Comparison of ENCODE assay signal across 1 cellular context in the genomic region with DNA sequence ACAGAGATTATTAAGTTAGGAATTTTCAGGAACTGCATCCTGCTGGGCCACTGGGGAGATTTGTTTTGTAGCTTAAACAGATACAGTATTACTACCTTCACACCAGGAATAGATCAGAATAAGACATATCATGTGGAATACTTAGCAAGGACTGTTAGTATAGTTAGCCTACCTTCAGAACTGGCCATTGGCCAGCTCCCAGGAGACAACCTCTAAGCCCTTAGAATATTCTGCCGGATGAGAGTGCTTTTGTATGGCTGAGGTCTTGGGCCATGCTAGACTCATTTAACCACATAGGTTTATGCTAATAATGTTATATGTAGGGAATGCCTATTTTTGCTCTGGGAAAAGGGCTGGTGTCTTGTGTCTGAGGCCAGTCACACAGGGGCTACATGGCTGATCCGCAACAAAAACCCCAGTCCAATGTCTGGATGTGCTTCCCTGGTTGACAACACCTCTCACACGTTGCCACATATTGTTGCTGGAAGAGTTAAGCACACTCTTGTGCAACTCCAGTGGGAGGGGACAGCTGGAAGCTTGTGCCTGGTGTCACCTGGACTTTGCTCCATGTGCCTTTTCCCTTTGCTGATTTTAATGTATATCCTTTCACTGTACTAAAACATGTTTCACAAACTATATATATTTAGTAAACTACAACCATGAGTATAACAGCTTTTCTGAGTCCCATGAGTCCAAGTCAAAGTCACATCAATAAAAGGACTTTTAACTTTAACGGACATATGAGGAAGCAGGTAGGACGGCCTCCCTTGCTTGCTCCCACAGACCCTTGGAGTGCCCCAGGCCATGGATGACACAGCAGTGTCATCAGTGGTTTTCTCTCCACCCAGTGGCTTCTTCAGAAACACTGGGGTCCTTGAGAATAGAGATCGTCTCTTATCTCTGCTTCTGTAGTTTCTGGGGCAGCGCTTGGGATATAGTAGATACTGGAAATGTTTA.
TF ChIP-seq lines count a peak whose summit lies in the region.

No MANE protein-coding gene starts in this region.

TF ChIP-seq in HepG2, 621 proteins besides CTCF, POLR2A, EP300 and RAD21 (continued from another document and continues in another):
- TF ChIP-seq, protein P1, sequence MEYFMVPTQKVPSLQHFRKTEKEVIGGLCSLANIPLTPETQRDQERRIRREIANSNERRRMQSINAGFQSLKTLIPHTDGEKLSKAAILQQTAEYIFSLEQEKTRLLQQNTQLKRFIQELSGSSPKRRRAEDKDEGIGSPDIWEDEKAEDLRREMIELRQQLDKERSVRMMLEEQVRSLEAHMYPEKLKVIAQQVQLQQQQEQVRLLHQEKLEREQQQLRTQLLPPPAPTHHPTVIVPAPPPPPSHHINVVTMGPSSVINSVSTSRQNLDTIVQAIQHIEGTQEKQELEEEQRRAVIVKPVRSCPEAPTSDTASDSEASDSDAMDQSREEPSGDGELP (IDR thresholded peaks at IDR 0.05; ENCODE audit: borderline replicate concordance, low read depth): peak; percentile 92
- TF ChIP-seq ZNF407 (CRISPR knock-in tag; IDR thresholded peaks at IDR 0.05; ENCODE audit: not compliant biosample characterization) (no peak), SRSF4 (IDR thresholded peaks at IDR 0.05; ENCODE audit: low read depth, low read length, poor library complexity, severe bottlenecking) (no peak), FOXC1 (CRISPR knock-in tag; IDR thresholded peaks at IDR 0.05; ENCODE audit: borderline replicate concordance) (peak; percentile 41; the same call in 1 of the 2 replicates), HMGXB3 (CRISPR knock-in tag; IDR thresholded peaks at IDR 0.05; ENCODE audit: borderline replicate concordance) (peak; percentile 63; the same call in 1 of the 2 replicates), NR1H2 (CRISPR knock-in tag; IDR thresholded peaks at IDR 0.05; ENCODE audit: borderline replicate concordance, low read depth) (no peak; the same call in 1 of the 2 replicates), NFYC (CRISPR knock-in tag; IDR thresholded peaks at IDR 0.05) (peak; percentile 54), ZFP36L1 (CRISPR knock-in tag; IDR thresholded peaks at IDR 0.05) (no peak), KDM6A (CRISPR knock-in tag; IDR thresholded peaks at IDR 0.05; ENCODE audit: low read depth) (peak; percentile 93), MTA3 (CRISPR knock-in tag; IDR thresholded peaks at IDR 0.05) (no peak), HHEX (CRISPR knock-in tag; IDR thresholded peaks at IDR 0.05) (peak; percentile 54; the same call in 1 of the 2 replicates), ZNF614 (CRISPR knock-in tag; IDR thresholded peaks at IDR 0.05; ENCODE audit: borderline replicate concordance) (peak; percentile 93), DR1 (CRISPR knock-in tag; IDR thresholded peaks at IDR 0.05) (no peak), SMARCC2 (IDR thresholded peaks at IDR 0.05) (no peak), SALL2 (CRISPR knock-in tag; IDR thresholded peaks at IDR 0.05) (peak; percentile 81; the same call in 1 of the 2 replicates), TCF7 (IDR thresholded peaks at IDR 0.05; ENCODE audit: low read depth) (peak; percentile 61), ZNF746 (CRISPR knock-in tag; IDR thresholded peaks at IDR 0.05) (no peak), ZNF496 (CRISPR knock-in tag; IDR thresholded peaks at IDR 0.05; ENCODE audit: insufficient replicate concordance) (no peak), MXD4 (CRISPR knock-in tag; IDR thresholded peaks at IDR 0.05) (peak; percentile 86), CENPX (CRISPR knock-in tag; IDR thresholded peaks at IDR 0.05) (no peak), ZBTB7A (CRISPR knock-in tag; IDR thresholded peaks at IDR 0.05) (peak; percentile 60; the same call in 1 of the 2 replicates), SKI (IDR thresholded peaks at IDR 0.05; ENCODE audit: partially characterized antibody) (peak; percentile 47), ZKSCAN8 (CRISPR knock-in tag; IDR thresholded peaks at IDR 0.05; ENCODE audit: borderline replicate concordance) (peak; percentile 62; the same call in 1 of the 2 replicates), IRF1 (CRISPR knock-in tag; IDR thresholded peaks at IDR 0.05; ENCODE audit: low read depth) (no peak), GATAD2A (CRISPR knock-in tag; IDR thresholded peaks at IDR 0.05) (peak; percentile 99), ZNF367 (CRISPR knock-in tag; IDR thresholded peaks at IDR 0.05; ENCODE audit: borderline replicate concordance) (no peak), ZNF883 (CRISPR knock-in tag; IDR thresholded peaks at IDR 0.05; ENCODE audit: not compliant biosample characterization) (no peak), SATB2 (CRISPR knock-in tag; IDR thresholded peaks at IDR 0.05) (0 out of 2 replicates have a peak, but pooled peaks have one; percentile 5), DMAP1 (CRISPR knock-in tag; IDR thresholded peaks at IDR 0.05) (peak; percentile 95), KLF9 (CRISPR knock-in tag; IDR thresholded peaks at IDR 0.05; ENCODE audit: low read depth) (0 out of 2 replicates have a peak, but pooled peaks have one; percentile 61), ZSCAN25 (CRISPR knock-in tag; IDR thresholded peaks at IDR 0.05) (no peak), ZFP37 (CRISPR knock-in tag; IDR thresholded peaks at IDR 0.05; ENCODE audit: borderline replicate concordance) (peak; percentile 66; the same call in 1 of the 2 replicates), ZNF12 (CRISPR knock-in tag; IDR thresholded peaks at IDR 0.05) (peak; percentile 92), ZFYVE20 (CRISPR knock-in tag; IDR thresholded peaks at IDR 0.05; ENCODE audit: borderline replicate concordance, low read depth) (no peak)
- TF ChIP-seq, protein P2, sequence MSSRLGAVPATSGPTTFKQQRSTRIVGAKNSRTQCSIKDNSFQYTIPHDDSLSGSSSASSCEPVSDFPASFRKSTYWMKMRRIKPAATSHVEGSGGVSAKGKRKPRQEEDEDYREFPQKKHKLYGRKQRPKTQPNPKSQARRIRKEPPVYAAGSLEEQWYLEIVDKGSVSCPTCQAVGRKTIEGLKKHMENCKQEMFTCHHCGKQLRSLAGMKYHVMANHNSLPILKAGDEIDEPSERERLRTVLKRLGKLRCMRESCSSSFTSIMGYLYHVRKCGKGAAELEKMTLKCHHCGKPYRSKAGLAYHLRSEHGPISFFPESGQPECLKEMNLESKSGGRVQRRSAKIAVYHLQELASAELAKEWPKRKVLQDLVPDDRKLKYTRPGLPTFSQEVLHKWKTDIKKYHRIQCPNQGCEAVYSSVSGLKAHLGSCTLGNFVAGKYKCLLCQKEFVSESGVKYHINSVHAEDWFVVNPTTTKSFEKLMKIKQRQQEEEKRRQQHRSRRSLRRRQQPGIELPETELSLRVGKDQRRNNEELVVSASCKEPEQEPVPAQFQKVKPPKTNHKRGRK (CRISPR knock-in tag; IDR thresholded peaks at IDR 0.05): no peak
- TF ChIP-seq, protein P3, sequence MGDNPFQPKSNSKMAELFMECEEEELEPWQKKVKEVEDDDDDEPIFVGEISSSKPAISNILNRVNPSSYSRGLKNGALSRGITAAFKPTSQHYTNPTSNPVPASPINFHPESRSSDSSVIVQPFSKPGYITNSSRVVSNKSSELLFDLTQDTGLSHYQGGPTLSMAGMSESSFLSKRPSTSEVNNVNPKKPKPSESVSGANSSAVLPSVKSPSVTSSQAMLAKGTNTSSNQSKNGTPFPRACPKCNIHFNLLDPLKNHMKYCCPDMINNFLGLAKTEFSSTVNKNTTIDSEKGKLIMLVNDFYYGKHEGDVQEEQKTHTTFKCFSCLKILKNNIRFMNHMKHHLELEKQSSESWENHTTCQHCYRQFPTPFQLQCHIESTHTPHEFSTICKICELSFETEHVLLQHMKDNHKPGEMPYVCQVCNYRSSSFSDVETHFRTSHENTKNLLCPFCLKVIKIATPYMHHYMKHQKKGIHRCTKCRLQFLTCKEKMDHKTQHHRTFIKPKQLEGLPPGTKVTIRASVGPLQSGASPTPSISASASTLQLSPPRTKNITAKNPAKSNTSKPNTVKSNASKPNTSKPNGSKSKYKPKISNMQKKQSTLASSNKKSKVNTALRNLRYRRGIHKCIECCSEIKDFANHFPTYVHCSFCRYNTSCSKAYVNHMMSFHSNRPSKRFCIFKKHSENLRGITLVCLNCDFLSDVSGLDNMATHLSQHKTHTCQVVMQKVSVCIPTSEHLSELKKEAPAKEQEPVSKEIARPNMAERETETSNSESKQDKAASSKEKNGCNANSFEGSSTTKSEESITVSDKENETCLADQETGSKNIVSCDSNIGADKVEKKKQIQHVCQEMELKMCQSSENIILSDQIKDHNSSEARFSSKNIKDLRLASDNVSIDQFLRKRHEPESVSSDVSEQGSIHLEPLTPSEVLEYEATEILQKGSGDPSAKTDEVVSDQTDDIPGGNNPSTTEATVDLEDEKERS (CRISPR knock-in tag; IDR thresholded peaks at IDR 0.05): peak; percentile 90
